ENCODE assay signal across 17 cellular contexts in the genomic region with DNA sequence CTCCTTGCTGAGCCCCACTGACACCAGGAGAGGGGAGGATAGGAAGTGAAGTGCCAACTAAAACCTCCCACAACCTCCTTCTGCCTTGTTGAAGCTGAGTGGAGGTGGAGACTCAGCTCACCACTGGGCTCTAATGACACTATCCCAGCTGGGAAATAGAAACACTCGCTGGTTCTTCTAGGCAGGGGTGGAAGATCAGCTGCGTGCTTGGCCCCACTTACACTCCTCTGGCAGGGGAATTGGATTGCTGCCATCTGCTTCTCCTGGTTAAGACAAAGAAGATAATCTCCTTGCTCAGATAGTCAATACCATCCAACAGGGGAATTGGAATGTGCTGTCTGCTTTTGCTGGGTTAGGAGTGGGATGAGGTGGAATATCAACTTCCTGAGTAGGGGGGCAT.
"Had no signal": no experiment of that assay in that cellular context is flagged by ENCODE, and none has a peak within 500 bp of the region (broad histone marks: within the 10 kb centered on the region; RNA-seq: fewer than 3 reads in every experiment).

No MANE protein-coding gene starts in this region.

- H3K27me3 ChIP-seq: right atrium auricular region, tibial nerve, uterus had no signal

- H3K4me3 ChIP-seq: adrenal gland, right atrium auricular region, tibial nerve, uterus had no signal

- H3K9me3 ChIP-seq: adrenal gland, right atrium auricular region, tibial nerve, uterus had no signal

- H3K4me1 ChIP-seq: adrenal gland, right atrium auricular region, tibial nerve, uterus had no signal

- H3K9me3 Mint-ChIP-seq: activated naive CD4-positive, alpha-beta T cell treated with anti-CD3 and anti-CD28 coated beads, Interleukin-2, amount 50 U/mL, for 24 hours; natural killer cell treated with Interleukin-12 subunit alpha and Interleukin-12 subunit beta and Interleukin-15 and Interleukin-18, amount 100 ng/mL, for 72 hours; stimulated activated naive CD8-positive, alpha-beta T cell treated with anti-CD3 and anti-CD28 coated beads, Interleukin-15, Interleukin-2, amounts not matched to agents 100 ng/mL and 50 ng/mL, for 24 hours had no signal

- H3K36me3 Mint-ChIP-seq: activated naive CD4-positive, alpha-beta T cell treated with anti-CD3 and anti-CD28 coated beads, Interleukin-2, amount 50 U/mL, for 24 hours; natural killer cell treated with Interleukin-12 subunit alpha and Interleukin-12 subunit beta and Interleukin-15 and Interleukin-18, amount 100 ng/mL, for 72 hours had no signal

- ATAC-seq: esophagus mucosa; natural killer cell treated with Interleukin-12 subunit alpha and Interleukin-12 subunit beta and Interleukin-15 and Interleukin-18, amount 100 ng/mL, for 72 hours had no signal

- H3K36me3 ChIP-seq: adrenal gland, right atrium auricular region, tibial nerve, uterus had no signal

- H3K4me1 Mint-ChIP-seq: activated naive CD4-positive, alpha-beta T cell treated with anti-CD3 and anti-CD28 coated beads, Interleukin-2, amount 50 U/mL, for 24 hours had no signal

- DNase-seq: activated CD4-positive, alpha-beta T cell treated with anti-CD3 and anti-CD28 coated beads for 1 hour; activated CD4-positive, alpha-beta T cell treated with anti-CD3 and anti-CD28 coated beads, Interleukin-2, amount 50 U/mL, for 48 hours; activated gamma-delta T cell; adrenal gland; effector CD8-positive, alpha-beta T cell; occipital lobe; stimulated activated CD4-positive, alpha-beta T cell treated with anti-CD3 and anti-CD28 coated beads, Interleukin-2, amount 100 ng/mL, for 24 hours; T-helper 2 cell; uterus had no signal

- H3K27ac Mint-ChIP-seq: activated naive CD4-positive, alpha-beta T cell treated with anti-CD3 and anti-CD28 coated beads, Interleukin-2, amount 50 U/mL, for 24 hours; natural killer cell treated with Interleukin-12 subunit alpha and Interleukin-12 subunit beta and Interleukin-15 and Interleukin-18, amount 100 ng/mL, for 72 hours; progenitor cell of endocrine pancreas; stimulated activated naive CD8-positive, alpha-beta T cell treated with anti-CD3 and anti-CD28 coated beads, Interleukin-15, Interleukin-2, amounts not matched to agents 100 ng/mL and 50 ng/mL, for 24 hours had no signal

- H3K27me3 Mint-ChIP-seq: activated naive CD4-positive, alpha-beta T cell treated with anti-CD3 and anti-CD28 coated beads, Interleukin-2, amount 50 U/mL, for 24 hours; progenitor cell of endocrine pancreas; stimulated activated naive CD8-positive, alpha-beta T cell treated with anti-CD3 and anti-CD28 coated beads, Interleukin-15, Interleukin-2, amounts not matched to agents 100 ng/mL and 50 ng/mL, for 24 hours had no signal

- H3K27ac ChIP-seq: adrenal gland, right atrium auricular region, tibial nerve, uterus, VCaP had no signal

- H3K4me3 Mint-ChIP-seq: activated naive CD4-positive, alpha-beta T cell treated with anti-CD3 and anti-CD28 coated beads, Interleukin-2, amount 50 U/mL, for 24 hours; natural killer cell treated with Interleukin-12 subunit alpha and Interleukin-12 subunit beta and Interleukin-15 and Interleukin-18, amount 100 ng/mL, for 72 hours; stimulated activated naive CD8-positive, alpha-beta T cell treated with anti-CD3 and anti-CD28 coated beads, Interleukin-15, Interleukin-2, amounts not matched to agents 100 ng/mL and 50 ng/mL, for 24 hours had no signal
